1 cellular context compared by ENCODE assay signal in genomic region chr19:4415352-4415751, GRCh38.
TF ChIP-seq lines count a peak whose summit lies in the region.

No MANE protein-coding gene starts in this region.

TF ChIP-seq in IMR-90, 13 proteins besides CTCF, POLR2A, EP300 and RAD21 (continued from another document):
- no peak for TF ChIP-seq ELK1 (IDR thresholded peaks at IDR 0.05; ENCODE audit: borderline replicate concordance, low read depth, low read length)
- no peak for TF ChIP-seq NFE2L2 (IDR thresholded peaks at IDR 0.05; ENCODE audit: low read depth, low read length)
- TF ChIP-seq MAZ (IDR thresholded peaks at IDR 0.05; ENCODE audit: borderline replicate concordance, low read depth, low read length) = no peak
- no peak for TF ChIP-seq USF2 (IDR thresholded peaks at IDR 0.05; ENCODE audit: low read depth, low read length)
- no peak for TF ChIP-seq CHD1 (IDR thresholded peaks at IDR 0.05; ENCODE audit: low read depth, low read length)
- TF ChIP-seq BHLHE40 (IDR thresholded peaks at IDR 0.05; ENCODE audit: low read depth, low read length) = no peak
- no peak for TF ChIP-seq MAFK (IDR thresholded peaks at IDR 0.05; ENCODE audit: low read depth, low read length)
- no peak for TF ChIP-seq SMC3 (IDR thresholded peaks at IDR 0.05; ENCODE audit: low read depth, low read length)
- no peak for TF ChIP-seq MXI1 (IDR thresholded peaks at IDR 0.05; ENCODE audit: borderline replicate concordance, low read depth, low read length)
- TF ChIP-seq RFX5 (IDR thresholded peaks at IDR 0.05; ENCODE audit: low read depth, low read length) = no peak
